Comparison of ENCODE assay signal across 15 cellular contexts in genomic region chr1:119747451-119747850, GRCh38. TPM values are rescaled to one million over a fixed set of nuclear protein-coding genes. Genes with fewer than 3 reads are reported as not detected.
"Had no signal": no experiment of that assay in that cellular context is flagged by ENCODE, and none has a peak within 500 bp of the region (broad histone marks: within the 10 kb centered on the region; RNA-seq: fewer than 3 reads in every experiment).

No MANE protein-coding gene starts in this region.

- H3K9me3 ChIP-seq: pancreas, stomach, tibial nerve had no signal

- H3K27ac Mint-ChIP-seq: memory B cell had no signal

- H3K9me3 Mint-ChIP-seq: activated naive CD8-positive, alpha-beta T cell treated with anti-CD3 and anti-CD28 coated beads, Interleukin-2, amount 10 ng/mL, durations not matched to agents 7 days and 5 days; activated T-cell treated with anti-CD3 and anti-CD28 coated beads, Interleukin-2, amount 50 U/mL, for 4 hours; memory B cell had no signal

- H3K4me3 ChIP-seq: pancreas, stomach, tibial nerve had no signal

- H3K27ac ChIP-seq: pancreas, tibial nerve had no signal

- ATAC-seq: activated T-cell treated with anti-CD3 and anti-CD28 coated beads, Interleukin-2, amount 50 U/mL, for 4 hours; pancreas had no signal

- H3K4me1 ChIP-seq: pancreas had no signal

- DNase-seq: activated CD4-positive, alpha-beta T cell treated with anti-CD3 and anti-CD28 coated beads, Interleukin-2, amount 50 U/mL, for 48 hours; activated CD4-positive, CD25-positive, alpha-beta regulatory T cell treated with anti-CD3 and anti-CD28 coated beads, Interleukin-2, amount 50 U/mL, for 72 hours; activated gamma-delta T cell treated with Interleukin-2 at 50 U/mL for 16 hours; activated naive CD8-positive, alpha-beta T cell treated with anti-CD3 and anti-CD28 coated beads, Interleukin-2, amount 10 ng/mL, durations not matched to agents 7 days and 5 days; activated T-cell treated with anti-CD3 and anti-CD28 coated beads, Interleukin-2, amount 50 U/mL, for 4 hours; effector CD4-positive, alpha-beta T cell; pancreas; stomach had no signal

- H3K4me3 Mint-ChIP-seq: activated naive CD8-positive, alpha-beta T cell treated with anti-CD3 and anti-CD28 coated beads, Interleukin-2, amount 10 ng/mL, durations not matched to agents 7 days and 5 days; activated T-cell treated with anti-CD3 and anti-CD28 coated beads, Interleukin-2, amount 50 U/mL, for 4 hours; memory B cell had no signal

- H3K27me3 ChIP-seq: pancreas, stomach, tibial nerve had no signal

RNA-seq across cellular contexts. Expression of gene HMGCS2, which starts 21.3 kb away (rescaled TPM):
- total RNA-seq: activated naive CD8-positive, alpha-beta T cell treated with anti-CD3 and anti-CD28 coated beads, Interleukin-2, amount 10 ng/mL, durations not matched to agents 7 days and 5 days; astrocyte; glomerular endothelial cell; renal cortical epithelial cell; T-helper 2 cell treated with Interferon-gamma antibody and Interleukin-4, amounts not matched to agents 100 ng/mL and 5 ng/mL, for 36 hours; tibial nerve had no signal
- polyA plus RNA-seq: neural cell had no signal
